13 cellular contexts compared by ENCODE assay signal in genomic region chr12:76920182-76921014, GRCh38. TPM values are rescaled to one million over a fixed set of nuclear protein-coding genes. Genes with fewer than 3 reads are reported as not detected.
A peak's percentile ranks its signal among the peaks of the same experiment; 100 is the strongest.
DNase-seq lines count a peak whose midpoint lies in the region; ATAC-seq and TF ChIP-seq lines count a peak whose summit lies in the region.
"Had no signal": no experiment of that assay in that cellular context is flagged by ENCODE, and none has a peak within 500 bp of the region (broad histone marks: within the 10 kb centered on the region; RNA-seq: fewer than 3 reads in every experiment).

No MANE protein-coding gene starts in this region.

- no peak overlapping the region for H3K27ac Mint-ChIP-seq in activated T-cell treated with anti-CD3 and anti-CD28 coated beads, Interleukin-2, amount 50 U/mL, for 24 hours
- H3K27ac Mint-ChIP-seq: IgD-negative memory B cell had no signal

- H3K4me1 ChIP-seq in thoracic aorta (ENCODE audit: control insufficient read depth in 1 of 2, low read depth in 2 of 2) = peaks cover 19 to 55% of the 10 kb centered on the region in 2 donors

- no peaks in the 10 kb centered on the region for H3K36me3 ChIP-seq in thoracic aorta

- no peaks in the 10 kb centered on the region for H3K27me3 ChIP-seq in thoracic aorta (replicated peaks; ENCODE audit: insufficient read depth)

- H3K4me1 Mint-ChIP-seq in activated T-cell treated with anti-CD3 and anti-CD28 coated beads, Interleukin-2, amount 50 U/mL, for 4 hours (ENCODE audit: low read depth) = no peaks in the 10 kb centered on the region
- peaks cover 8% of the 10 kb centered on the region for H3K4me1 Mint-ChIP-seq in activated T-cell treated with anti-CD3 and anti-CD28 coated beads, Interleukin-2, amount 50 U/mL, for 24 hours (ENCODE audit: low read depth)
- H3K4me1 Mint-ChIP-seq: IgD-negative memory B cell had no signal

- H3K9me3 Mint-ChIP-seq in activated T-cell treated with anti-CD3 and anti-CD28 coated beads, Interleukin-2, amount 50 U/mL, for 4 hours = no peaks in the 10 kb centered on the region
- H3K9me3 Mint-ChIP-seq in activated T-cell treated with anti-CD3 and anti-CD28 coated beads, Interleukin-2, amount 50 U/mL, for 24 hours = no peaks in the 10 kb centered on the region

- peaks cover 6% of the 10 kb centered on the region for H3K27me3 Mint-ChIP-seq in activated T-cell treated with anti-CD3 and anti-CD28 coated beads, Interleukin-2, amount 50 U/mL, for 4 hours (ENCODE audit: low read depth)
- H3K27me3 Mint-ChIP-seq in activated T-cell treated with anti-CD3 and anti-CD28 coated beads, Interleukin-2, amount 50 U/mL, for 24 hours = peaks cover 2% of the 10 kb centered on the region

- peak; percentile 70 to 84 for ATAC-seq in activated T-cell treated with anti-CD3 and anti-CD28 coated beads, Interleukin-2, amount 50 U/mL, for 4 hours
- ATAC-seq in HG02852 (IDR thresholded peaks at IDR 0.05; ENCODE audit: unreplicated experiment) = peak; percentile 86
- no peak for ATAC-seq in thoracic aorta (ENCODE audit: insufficient number of reproducible peaks, low FRiP score, low read depth)

- H3K4me3 Mint-ChIP-seq in activated T-cell treated with anti-CD3 and anti-CD28 coated beads, Interleukin-2, amount 50 U/mL, for 4 hours = no peak overlapping the region
- H3K4me3 Mint-ChIP-seq in activated T-cell treated with anti-CD3 and anti-CD28 coated beads, Interleukin-2, amount 50 U/mL, for 24 hours = no peak overlapping the region
- H3K4me3 Mint-ChIP-seq: IgD-negative memory B cell had no signal

- no peak for DNase-seq in activated T-cell treated with anti-CD3 and anti-CD28 coated beads, Interleukin-2, amount 50 U/mL, for 4 hours
- DNase-seq in activated T-cell treated with anti-CD3 and anti-CD28 coated beads, Interleukin-2, amount 50 U/mL, for 24 hours = no peak
- DNase-seq in KG1 (lab: John Stamatoyannopoulos, UW) (peak; percentile 65), thoracic aorta (ENCODE audit: low spot score) (no peak), NCI-H2029 treated with DMSO at 0.1 percent for 48 hours (lab: John Stamatoyannopoulos, UW) (no peak), epidermal melanocyte (ENCODE audit: insufficient read length, low spot score) (no peak)
- no peak for DNase-seq in stimulated activated naive CD4-positive, alpha-beta T cell (lab: John Stamatoyannopoulos, UW)
- DNase-seq: amniotic stem cell, substantia nigra, T1000 had no signal

- no peaks in the 10 kb centered on the region for H3K36me3 Mint-ChIP-seq in activated T-cell treated with anti-CD3 and anti-CD28 coated beads, Interleukin-2, amount 50 U/mL, for 4 hours (ENCODE audit: insufficient read depth)
- no peaks in the 10 kb centered on the region for H3K36me3 Mint-ChIP-seq in activated T-cell treated with anti-CD3 and anti-CD28 coated beads, Interleukin-2, amount 50 U/mL, for 24 hours (ENCODE audit: low read depth)
- H3K36me3 Mint-ChIP-seq: IgD-negative memory B cell had no signal

- no peak for TF ChIP-seq CTCF in thoracic aorta (IDR thresholded peaks at IDR 0.05)

- no peaks in the 10 kb centered on the region for H3K9me3 ChIP-seq in thoracic aorta

- no peak overlapping the region for H3K4me3 ChIP-seq in thoracic aorta
- H3K4me3 ChIP-seq: lung had no signal

- H3K27ac ChIP-seq in thoracic aorta = peak overlapping the region; percentile 79 to 81

RNA-seq across cellular contexts. Expression of gene CSRP2, which starts 41.6 kb away (rescaled TPM):
- total RNA-seq in activated T-cell treated with anti-CD3 and anti-CD28 coated beads, Interleukin-2, amount 50 U/mL, for 4 hours = under 1 TPM; 0.42 to 0.92 (median 0.73) TPM
- total RNA-seq in thoracic aorta = 10 to 100 TPM; 75.0 to 93.5 TPM

Comparison
In these comparisons a context has a peak if more than half of its experiments do, and no peak if none do; other contexts are left out.
1. RNA of gene CSRP2, which starts 41.6 kb away (total RNA-seq): 75.0 to 93.5 TPM in thoracic aorta; 0.42 to 0.92 TPM in activated T-cell treated with anti-CD3 and anti-CD28 coated beads, Interleukin-2, amount 50 U/mL, for 4 hours; every median in the first group is over 10 times any median in the second.